ENCODE assay signal across 8 cellular contexts in genomic region chr2:151297882-151298281, GRCh38. TPM values are rescaled to one million over a fixed set of nuclear protein-coding genes. Genes with fewer than 3 reads are reported as not detected.
A peak's percentile ranks its signal among the peaks of the same experiment; 100 is the strongest.
DNase-seq lines count a peak whose midpoint lies in the region; ATAC-seq and TF ChIP-seq lines count a peak whose summit lies in the region.

No MANE protein-coding gene starts in this region.

- H3K9me3 ChIP-seq in fibroblast of lung (ENCODE audit: control insufficient read depth, insufficient read depth, low read depth, low read length) (no peaks in the 10 kb centered on the region), gastrocnemius medialis (no peaks in the 10 kb centered on the region)

- H3K27me3 ChIP-seq in fibroblast of lung (ENCODE audit: control insufficient read depth, insufficient read depth, low read length) (no peaks in the 10 kb centered on the region), gastrocnemius medialis (no peaks in the 10 kb centered on the region)

- H3K9ac ChIP-seq in fibroblast of lung (ENCODE audit: insufficient read depth, low read length), result no peak overlapping the region

- no peak overlapping the region for H3K27ac ChIP-seq in fibroblast of lung (ENCODE audit: insufficient read depth, low read length)
- H3K27ac ChIP-seq in gastrocnemius medialis, result no peak overlapping the region

- TF ChIP-seq CTCF in fibroblast of lung (conservative IDR thresholded peaks at IDR 0.05 in 1 of 2, IDR thresholded peaks at IDR 0.05 in 1 of 2; ENCODE audit: low read depth in 1 of 2, low read length in 2 of 2), result no peak
- TF ChIP-seq CTCF in gastrocnemius medialis (IDR thresholded peaks at IDR 0.05 in 4 of 5, conservative IDR thresholded peaks at IDR 0.05 in 1 of 5), result no peak

- in situ Hi-C loops in gastrocnemius medialis (cut with MboI; ENCODE audit: low sequenced_read_pairs in 4 of 4), result no loop called here

- H4K20me1 ChIP-seq in fibroblast of lung (ENCODE audit: control insufficient read depth, extremely low read depth, insufficient read depth, low read length), result no peaks in the 10 kb centered on the region

- H2AFZ ChIP-seq in fibroblast of lung (ENCODE audit: low read length), result peak overlapping the region; percentile 14

- intact Hi-C loops in gastrocnemius medialis (cut with DNase I; ENCODE audit: low total_unique reads), result no loop called here

- H3K4me2 ChIP-seq in fibroblast of lung (ENCODE audit: extremely low read depth, insufficient read depth, low read length), result no peak overlapping the region

- no peaks in the 10 kb centered on the region for H3K79me2 ChIP-seq in fibroblast of lung (ENCODE audit: control insufficient read depth, insufficient read depth, low read length)

- H3K4me1 ChIP-seq in fibroblast of lung (ENCODE audit: control insufficient read depth, extremely low read depth, insufficient read depth, low read length), result no peaks in the 10 kb centered on the region
- no peaks in the 10 kb centered on the region for H3K4me1 ChIP-seq in gastrocnemius medialis

- no peaks in the 10 kb centered on the region for H3K36me3 ChIP-seq in fibroblast of lung (ENCODE audit: control insufficient read depth, insufficient read depth, low read length)
- H3K36me3 ChIP-seq in gastrocnemius medialis, result no peaks in the 10 kb centered on the region

- no peak for TF ChIP-seq POLR2A in gastrocnemius medialis (IDR thresholded peaks at IDR 0.05)

- ATAC-seq in GM18499 (IDR thresholded peaks at IDR 0.05; ENCODE audit: insufficient read depth, unreplicated experiment) (peak; percentile 99), GM21528 (IDR thresholded peaks at IDR 0.05; ENCODE audit: low FRiP score, unreplicated experiment) (peak; percentile 97), HG03521 (IDR thresholded peaks at IDR 0.05; ENCODE audit: unreplicated experiment) (peak; percentile 73), gastrocnemius medialis (no peak)

- no peak for DNase-seq in fibroblast of lung (ENCODE audit: low read depth in 2 of 2)
- no peak for DNase-seq in mesenteric fat pad (ENCODE audit: low spot score)
- DNase-seq in activated CD8-positive, alpha-beta memory T cell treated with anti-CD3 and anti-CD28 coated beads for 24 hours, result no peak
- DNase-seq in NCI-H2029 treated with DMSO at 0.1 percent for 48 hours (lab: John Stamatoyannopoulos, UW), result no peak
- no peak for DNase-seq in gastrocnemius medialis

- no peak overlapping the region for H3K4me3 ChIP-seq in fibroblast of lung (replicated peaks in 1 of 4; ENCODE audit: control extremely low read depth in 1 of 4, insufficient read depth in 1 of 4, low read depth in 3 of 4, low read length in 4 of 4)
- H3K4me3 ChIP-seq in gastrocnemius medialis, result no peak overlapping the region

RNA-seq across cellular contexts. Expression of gene NMI, which starts 8.4 kb away (rescaled TPM):
- total RNA-seq in fibroblast of lung, result 17.7 and 18.3 TPM in 2 replicates
- polyA plus RNA-seq in fibroblast of lung, result 17.8 TPM in 2 replicates
- polyA plus RNA-seq in fibroblast of lung (2012), result 18.1 and 19.0 TPM in 2 replicates
- polyA minus RNA-seq in fibroblast of lung (ENCODE audit: low replicate concordance), result 0.71 and 0.85 TPM in 2 replicates
- 13.6 TPM for total RNA-seq in mesenteric fat pad
- 1 to 10 TPM in 2 of 4 donors, under 1 TPM in 2; 0.62 to 4.6 (median 1.4) TPM for total RNA-seq in gastrocnemius medialis

RNA-seq across cellular contexts. Expression of gene RBM43, which starts 36.2 kb away (rescaled TPM):
- 4.9 and 12.4 TPM in 2 replicates for total RNA-seq in fibroblast of lung
- polyA plus RNA-seq in fibroblast of lung, result 8.5 and 13.8 TPM in 2 replicates
- 5.3 and 8.6 TPM in 2 replicates for polyA plus RNA-seq in fibroblast of lung (2012)
- 1.7 and 3.1 TPM in 2 replicates for polyA minus RNA-seq in fibroblast of lung (ENCODE audit: low replicate concordance)
- 3.7 TPM for total RNA-seq in mesenteric fat pad
- 1 to 10 TPM in 1 of 4 donors, under 1 TPM in 3; 0.51 to 1.9 (median 0.92) TPM for total RNA-seq in gastrocnemius medialis

RNA-seq across cellular contexts. Expression of gene TNFAIP6, which starts 59.5 kb away (rescaled TPM):
- total RNA-seq in fibroblast of lung (33.1 and 53.8 TPM in 2 replicates), mesenteric fat pad (25.4 TPM), gastrocnemius medialis (1 to 10 TPM in 2 of 4 donors, under 1 TPM in 1, not detected in 1; 0.88 to 2.4 (median 1.9) TPM)
- polyA plus RNA-seq in fibroblast of lung, result 28.5 and 35.0 TPM in 2 replicates
- 13.5 and 17.8 TPM in 2 replicates for polyA plus RNA-seq in fibroblast of lung (2012)
- 2.8 and 4.1 TPM in 2 replicates for polyA minus RNA-seq in fibroblast of lung (ENCODE audit: low replicate concordance)

Comparison
In these comparisons a context has a peak if more than half of its experiments do, and no peak if none do; other contexts are left out.
1. ATAC-seq: peak in GM18499 (single experiment), GM21528 (single experiment) and HG03521 (single experiment); none in gastrocnemius medialis (0 of 2).